ENCODE assay signal across 1 cellular context in the genomic region with DNA sequence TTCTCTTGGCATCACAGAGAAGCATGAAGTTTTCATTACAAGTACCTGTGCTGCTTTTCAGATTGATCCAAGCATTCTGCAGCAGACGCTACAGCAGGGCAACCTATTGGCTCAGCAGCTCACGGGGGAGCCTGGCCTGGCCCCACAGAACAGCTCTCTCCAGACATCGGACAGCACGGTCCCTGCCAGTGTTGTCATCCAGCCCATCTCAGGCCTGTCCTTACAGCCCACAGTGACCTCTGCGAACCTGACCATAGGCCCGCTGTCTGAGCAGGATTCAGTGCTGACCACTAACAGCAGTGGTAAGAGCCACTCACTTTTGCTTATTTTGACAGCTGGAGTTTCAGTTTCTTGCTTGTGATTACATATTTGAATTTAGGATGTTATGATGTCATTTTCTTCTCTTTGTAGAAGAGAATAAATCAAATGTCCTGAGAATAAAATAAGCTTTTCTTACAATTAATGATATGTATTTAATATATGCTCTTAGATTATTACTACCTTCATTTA.
TF ChIP-seq lines count a peak whose summit lies in the region.

No MANE protein-coding gene starts in this region.

TF ChIP-seq in IMR-90, 13 proteins besides CTCF, POLR2A, EP300 and RAD21:
- TF ChIP-seq, protein P1, sequence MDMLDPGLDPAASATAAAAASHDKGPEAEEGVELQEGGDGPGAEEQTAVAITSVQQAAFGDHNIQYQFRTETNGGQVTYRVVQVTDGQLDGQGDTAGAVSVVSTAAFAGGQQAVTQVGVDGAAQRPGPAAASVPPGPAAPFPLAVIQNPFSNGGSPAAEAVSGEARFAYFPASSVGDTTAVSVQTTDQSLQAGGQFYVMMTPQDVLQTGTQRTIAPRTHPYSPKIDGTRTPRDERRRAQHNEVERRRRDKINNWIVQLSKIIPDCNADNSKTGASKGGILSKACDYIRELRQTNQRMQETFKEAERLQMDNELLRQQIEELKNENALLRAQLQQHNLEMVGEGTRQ (IDR thresholded peaks at IDR 0.05; ENCODE audit: low read depth, low read length), result no peak
- TF ChIP-seq NFE2L2 (IDR thresholded peaks at IDR 0.05; ENCODE audit: low read depth, low read length) (no peak), BHLHE40 (IDR thresholded peaks at IDR 0.05; ENCODE audit: low read depth, low read length) (no peak), RCOR1 (IDR thresholded peaks at IDR 0.05; ENCODE audit: insufficient replicate concordance, low read length) (no peak), FOS (IDR thresholded peaks at IDR 0.05; ENCODE audit: low read depth, low read length) (no peak), CEBPB (IDR thresholded peaks at IDR 0.05; ENCODE audit: low read depth, low read length) (no peak), RFX5 (IDR thresholded peaks at IDR 0.05; ENCODE audit: low read depth, low read length) (no peak), ELK1 (IDR thresholded peaks at IDR 0.05; ENCODE audit: borderline replicate concordance, low read depth, low read length) (no peak)
